22 cellular contexts compared by ENCODE assay signal in genomic region chr6:142008776-142009175, GRCh38.
DNase-seq lines count a peak whose midpoint lies in the region; ATAC-seq, FAIRE-seq and TF ChIP-seq lines count a peak whose summit lies in the region.
"Had no signal": no experiment of that assay in that cellular context is flagged by ENCODE, and none has a peak within 500 bp of the region (broad histone marks: within the 10 kb centered on the region; RNA-seq: fewer than 3 reads in every experiment).

No MANE protein-coding gene starts in this region.

- no peak for FAIRE-seq in bronchial epithelial cell (lab: Jason Lieb, UNC)
- FAIRE-seq: GM12878, HepG2 had no signal

- peak overlapping the region; percentile 40 for H3K27ac ChIP-seq in osteoblast (ENCODE audit: low read depth, low read length)
- H3K27ac ChIP-seq: SJCRH30 had no signal

- H3K4me3 Mint-ChIP-seq in Calu3 (ENCODE audit: low read depth, unreplicated experiment): no peak overlapping the region

- H3K4me1 ChIP-seq in osteoblast (ENCODE audit: insufficient read depth, low read length): peaks cover 41% of the 10 kb centered on the region
- H3K4me1 ChIP-seq: SJCRH30 had no signal

- CTCF ChIA-PET in Calu3 (lab: Charles Lee): no interaction called here

- peak overlapping the region; percentile 73 for H3K27ac Mint-ChIP-seq in Calu3 (ENCODE audit: unreplicated experiment)

- H3K27me3 ChIP-seq in bronchial epithelial cell (ENCODE audit: control insufficient read depth, insufficient read depth, low read length) (no peaks in the 10 kb centered on the region), osteoblast (ENCODE audit: insufficient read depth, low read length) (no peaks in the 10 kb centered on the region)
- H3K27me3 ChIP-seq: SJCRH30 had no signal

- H3K4me3 ChIP-seq in bronchial epithelial cell (ENCODE audit: low read depth, low read length) (no peak overlapping the region), osteoblast (ENCODE audit: insufficient read depth, low read length) (no peak overlapping the region)
- H3K4me3 ChIP-seq: GM12878, SJCRH30 had no signal

- no peak overlapping the region for H2AFZ ChIP-seq in osteoblast (ENCODE audit: low read length)

- no peak for TF ChIP-seq CTCF in Calu3 (IDR thresholded peaks at IDR 0.05; ENCODE audit: unreplicated experiment)
- TF ChIP-seq CTCF in bronchial epithelial cell (IDR thresholded peaks at IDR 0.05; ENCODE audit: insufficient read depth, low read length, severe bottlenecking): no peak
- TF ChIP-seq CTCF in osteoblast (IDR thresholded peaks at IDR 0.05; ENCODE audit: extremely low read depth, low read depth, low read length): no peak

- ATAC-seq in stimulated activated naive CD8-positive, alpha-beta T cell treated with anti-CD3 and anti-CD28 coated beads, Interleukin-15, Interleukin-2, amounts not matched to agents 100 U/mL and 50 U/mL, for 24 hours: no peak
- no peak for ATAC-seq in GM21786 (IDR thresholded peaks at IDR 0.05; ENCODE audit: unreplicated experiment)
- ATAC-seq: GM12878, HepG2, PC-3, Right ventricle myocardium inferior had no signal

- H3K79me2 ChIP-seq in osteoblast (ENCODE audit: insufficient read depth, low read length): no peaks in the 10 kb centered on the region

- intact Hi-C loops in Calu3 (cut with micrococcal nuclease; ENCODE audit: unreplicated experiment) (no loop called here), cardiac septum (cut with DNase I) (no loop called here)

- no peaks in the 10 kb centered on the region for H3K27me3 Mint-ChIP-seq in Calu3 (ENCODE audit: unreplicated experiment)

- H3K36me3 ChIP-seq in bronchial epithelial cell (ENCODE audit: control insufficient read depth, insufficient read depth, low read length) (no peaks in the 10 kb centered on the region), osteoblast (ENCODE audit: insufficient read depth, low read length) (no peaks in the 10 kb centered on the region)
- H3K36me3 ChIP-seq: SJCRH30 had no signal

- no peaks in the 10 kb centered on the region for H3K36me3 Mint-ChIP-seq in Calu3 (ENCODE audit: insufficient read depth, unreplicated experiment)

- no peak for DNase-seq in Calu3
- peak; percentile 25 for DNase-seq in LoVo (ENCODE audit: low spot score)
- peak; percentile 38 for DNase-seq in bronchial epithelial cell (ENCODE audit: low read depth)
- DNase-seq in osteoblast (ENCODE audit: insufficient read length, low spot score, missing footprints): no peak
- no peak for DNase-seq in stimulated activated naive CD8-positive, alpha-beta T cell treated with anti-CD3 and anti-CD28 coated beads, Interleukin-15, Interleukin-2, amounts not matched to agents 100 U/mL and 50 U/mL, for 24 hours
- DNase-seq in cardiac septum (ENCODE audit: low spot score): no peak
- DNase-seq in inferior parietal cortex (ENCODE audit: extremely low spot score): no peak
- DNase-seq: DMS53; GDM1; KBM-7; NCI-H1048; NCI-H1436; NCI-H187; NCI-H526; NCI-H82; NK-92 treated with Interleukin-12 subunit alpha and Interleukin-12 subunit beta, amount 100 ng/mL, for 24 hours; PC-3; SJCRH30 had no signal

- BruUV-seq in Calu3 (replicated peaks; lab: Mats Ljungman, UMichigan): no TSS peak

- H3K9me3 Mint-ChIP-seq in Calu3 (ENCODE audit: low read depth, unreplicated experiment): no peaks in the 10 kb centered on the region

- H4K20me1 ChIP-seq in osteoblast (ENCODE audit: insufficient read depth, low read length): no peaks in the 10 kb centered on the region

- no peaks in the 10 kb centered on the region for H3K9me3 ChIP-seq in osteoblast (ENCODE audit: low read depth, low read length)
- H3K9me3 ChIP-seq: SJCRH30 had no signal

- H3K4me1 Mint-ChIP-seq in Calu3 (ENCODE audit: low read depth, unreplicated experiment): peaks cover 48% of the 10 kb centered on the region

- no peak overlapping the region for H3K4me2 ChIP-seq in osteoblast (ENCODE audit: insufficient read depth, low read length)

Comparison
In these comparisons a context has a peak if more than half of its experiments do, and no peak if none do; other contexts are left out.
1. DNase-seq: peak in LoVo (single experiment) and bronchial epithelial cell (single experiment); none in Calu3 (single experiment), osteoblast (single experiment), stimulated activated naive CD8-positive, alpha-beta T cell treated with anti-CD3 and anti-CD28 coated beads, Interleukin-15, Interleukin-2, amounts not matched to agents 100 U/mL and 50 U/mL, for 24 hours (single experiment), cardiac septum (single experiment) and inferior parietal cortex (single experiment).